In genomic region chr13:110799246-110800236, GRCh38 we compare ENCODE assay signal across 7 cellular contexts.
DNase-seq lines count a peak whose midpoint lies in the region; ATAC-seq and TF ChIP-seq lines count a peak whose summit lies in the region.

No MANE protein-coding gene starts in this region.

- H3K36me3 ChIP-seq in mesodermal cell (ENCODE audit: control insufficient read depth, insufficient read depth, low read length): no peaks in the 10 kb centered on the region
- no peaks in the 10 kb centered on the region for H3K36me3 ChIP-seq in thoracic aorta

- H3K4me3 ChIP-seq in coronary artery (peak overlapping the region; percentile 56), mesodermal cell (ENCODE audit: extremely low read depth, insufficient read depth, low read length, poor library complexity, severe bottlenecking) (no peak overlapping the region), thoracic aorta (peak overlapping the region; percentile 59)

- DNase-seq in MV-4-11 (lab: John Stamatoyannopoulos, UW) (peak; percentile 45), coronary artery (ENCODE audit: low spot score) (no peak), thoracic aorta (ENCODE audit: low spot score) (no peak), NCI-H2107 (lab: John Stamatoyannopoulos, UW) (no peak)

- ATAC-seq in thoracic aorta (ENCODE audit: insufficient number of reproducible peaks, low FRiP score, low read depth) (peak; percentile 34), GM21717 (IDR thresholded peaks at IDR 0.05; ENCODE audit: unreplicated experiment) (no peak), HG02938 (IDR thresholded peaks at IDR 0.05; ENCODE audit: unreplicated experiment) (no peak)

- 89 to 91% methylated on average over 22 to 27 of the region's 30 CpGs for WGBS in mesodermal cell (ENCODE audit: insufficient coverage in 2 of 2), 2 experiments

- H3K27ac ChIP-seq in coronary artery (peak overlapping the region; percentile 58 to 75), mesodermal cell (ENCODE audit: low read depth, low read length, severe bottlenecking) (peak overlapping the region; percentile 45), thoracic aorta (peak overlapping the region; percentile 6 to 51)

- no peaks in the 10 kb centered on the region for H3K27me3 ChIP-seq in thoracic aorta (replicated peaks; ENCODE audit: insufficient read depth)

- H3K4me1 ChIP-seq in mesodermal cell (ENCODE audit: control insufficient read depth, insufficient read depth, low read length, poor library complexity, severe bottlenecking): no peaks in the 10 kb centered on the region
- peaks cover 0 to 20% of the 10 kb centered on the region in 2 donors for H3K4me1 ChIP-seq in thoracic aorta (ENCODE audit: control insufficient read depth in 1 of 2, low read depth in 2 of 2)

- TF ChIP-seq CTCF in coronary artery (IDR thresholded peaks at IDR 0.05): no peak
- TF ChIP-seq CTCF in thoracic aorta (IDR thresholded peaks at IDR 0.05): no peak

- H3K9me3 ChIP-seq in mesodermal cell (ENCODE audit: control insufficient read depth, low read length) (no peaks in the 10 kb centered on the region), thoracic aorta (no peaks in the 10 kb centered on the region)
